Comparison of ENCODE assay signal across 8 cellular contexts in the genomic region with DNA sequence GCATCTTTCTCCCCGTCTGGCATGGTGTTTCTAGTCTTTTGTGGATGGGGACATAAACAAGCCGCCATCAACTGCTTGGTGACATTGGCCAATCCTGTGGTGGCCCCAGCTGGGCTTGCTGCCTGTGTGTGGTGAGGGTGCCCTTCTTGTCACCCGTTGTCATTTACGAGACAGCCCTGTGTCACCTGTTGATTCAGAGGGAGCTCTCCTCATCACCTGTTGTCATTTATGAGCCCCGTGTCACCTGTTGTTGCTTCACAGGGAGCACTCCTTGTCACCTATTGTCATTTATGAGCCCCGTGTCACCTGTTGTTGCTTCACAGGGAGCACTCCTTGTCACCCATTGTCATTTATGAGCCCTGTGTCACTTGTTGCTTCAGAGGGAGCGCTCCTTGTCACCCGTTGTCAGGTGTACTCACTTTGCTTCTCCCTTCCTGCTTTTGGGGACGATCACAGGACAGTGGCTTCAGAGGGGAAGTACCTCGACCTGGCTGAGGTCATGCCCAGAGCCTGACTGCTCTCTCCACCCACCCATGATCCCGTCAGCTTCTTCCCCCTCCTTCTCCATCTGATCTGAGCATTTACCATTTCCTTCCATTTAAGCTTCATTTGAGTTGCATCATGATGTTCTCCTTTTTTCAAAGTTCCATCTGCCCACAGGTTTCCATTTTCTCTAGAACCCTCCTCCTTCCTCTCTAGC. TPM values are rescaled to one million over a fixed set of nuclear protein-coding genes. Genes with fewer than 3 reads are reported as not detected.
DNase-seq lines count a peak whose midpoint lies in the region; ATAC-seq and TF ChIP-seq lines count a peak whose summit lies in the region.

No MANE protein-coding gene starts in this region.

- POLR2A ChIA-PET in CD4-positive, alpha-beta T cell (lab: Charles Lee), result interaction anchor here (0.7 to 11.1 kb wide), 14 partner anchors 11 to 211 kb away, joined by 3 to 230 read pairs (median 5); a partner anchor contains a TSS
- POLR2A ChIA-PET in PC-9 (lab: Charles Lee; ENCODE audit: unreplicated experiment), result interaction anchor here (0.6 to 0.7 kb wide), 2 partner anchors 18 to 37 kb away, joined by 5 to 8 read pairs; no protein-coding TSS in a partner anchor

- H3F3A ChIP-seq in PC-9 (ENCODE audit: insufficient read depth, low read depth), result peaks cover 47% of the 10 kb centered on the region

- no peaks in the 10 kb centered on the region for H3K9me3 ChIP-seq in CD4-positive, alpha-beta T cell (ENCODE audit: control insufficient read depth, low read length)
- H3K9me3 ChIP-seq in KOPT-K1 (ENCODE audit: insufficient read depth, low read length, poor library complexity, severe bottlenecking) (peaks cover 7% of the 10 kb centered on the region), esophagus squamous epithelium (peaks cover 0 to 6% (median 5%) of the 10 kb centered on the region in 3 donors), PC-9 (ENCODE audit: insufficient read depth, low read depth) (peaks cover 8% of the 10 kb centered on the region; the same call in 1 of the 2 replicates)

- no peak for TF ChIP-seq CTCF in CD4-positive, alpha-beta T cell (IDR thresholded peaks at IDR 0.05)
- TF ChIP-seq CTCF in esophagus squamous epithelium (IDR thresholded peaks at IDR 0.05), result no peak
- TF ChIP-seq CTCF in PC-9 (conservative IDR thresholded peaks at IDR 0.05), result no peak

- peak overlapping the region; percentile 94 for H3K27ac Mint-ChIP-seq in CD4-positive, alpha-beta T cell

- H4K20me1 ChIP-seq in PC-9 (ENCODE audit: insufficient read depth), result peaks cover 79% of the 10 kb centered on the region

- no peaks in the 10 kb centered on the region for H3K9me2 ChIP-seq in PC-9 (ENCODE audit: insufficient read depth)

- peak overlapping the region in 3 of 4 donors; percentile 21 to 53 (median 27) for H3K4me3 ChIP-seq in esophagus squamous epithelium
- H3K4me3 ChIP-seq in PC-9, result no peak overlapping the region

- peak; percentile 61 for ATAC-seq in CD4-positive, alpha-beta T cell (ENCODE audit: poor library complexity)
- ATAC-seq in GM21515 (IDR thresholded peaks at IDR 0.05; ENCODE audit: unreplicated experiment), result peak; percentile 74
- peak; percentile 59 to 74 for ATAC-seq in activated CD4-positive, CD25-positive, alpha-beta regulatory T cell treated with anti-CD3 and anti-CD28 coated beads, Interleukin-2, amount 50 U/mL, for 24 hours
- ATAC-seq in HG03135 (IDR thresholded peaks at IDR 0.05; ENCODE audit: unreplicated experiment), result no peak

- intact Hi-C loops in CD4-positive, alpha-beta T cell (cut with DNase I, micrococcal nuclease), result loop anchor here (1.0 to 5.0 kb wide), 3 partner anchors 50 to 77 kb away; no protein-coding TSS in a partner anchor
- intact Hi-C loops in esophagus squamous epithelium (cut with DNase I), result no loop called here
- intact Hi-C loops in PC-9 (cut with micrococcal nuclease; ENCODE audit: unreplicated experiment), result loop anchor here (1.0 to 5.0 kb wide), 3 partner anchors 27 to 73 kb away; no protein-coding TSS in a partner anchor

- DNase-seq in CD4-positive, alpha-beta T cell, result peak; percentile 26 to 67 (median 44)
- DNase-seq in esophagus squamous epithelium (lab: John Stamatoyannopoulos, UW) (no peak), PC-9 (no peak)
- peak; percentile 51 to 52 for DNase-seq in stimulated activated CD4-positive, alpha-beta T cell treated with anti-CD3 and anti-CD28 coated beads, Interleukin-2, amount 100 ng/mL, for 48 hours

- BruUV-seq in PC-9 (replicated peaks; lab: Mats Ljungman, UMichigan), result no TSS peak

- H3K4me2 ChIP-seq in PC-9, result no peak overlapping the region

- H3K27me3 Mint-ChIP-seq in CD4-positive, alpha-beta T cell, result no peaks in the 10 kb centered on the region

- peak overlapping the region; percentile 91 for H3K4me3 Mint-ChIP-seq in CD4-positive, alpha-beta T cell

- H2AFZ ChIP-seq in PC-9, result no peak overlapping the region

- H3K36me3 Mint-ChIP-seq in CD4-positive, alpha-beta T cell (ENCODE audit: low read depth), result peaks cover 37% of the 10 kb centered on the region

- peaks cover 89% of the 10 kb centered on the region for H3K4me1 Mint-ChIP-seq in CD4-positive, alpha-beta T cell (ENCODE audit: low read depth)

- H3K27me3 ChIP-seq in CD4-positive, alpha-beta T cell (ENCODE audit: control insufficient read depth, insufficient read depth, low read length), result no peaks in the 10 kb centered on the region
- H3K27me3 ChIP-seq in esophagus squamous epithelium, result no peaks in the 10 kb centered on the region
- H3K27me3 ChIP-seq in PC-9 (ENCODE audit: insufficient read depth, low read depth), result no peaks in the 10 kb centered on the region

- no peak for TF ChIP-seq POLR2A in esophagus squamous epithelium (IDR thresholded peaks at IDR 0.05)

- H3K79me2 ChIP-seq in PC-9 (ENCODE audit: low read depth), result peaks cover 100% of the 10 kb centered on the region

- CTCF ChIA-PET in CD4-positive, alpha-beta T cell (lab: Charles Lee), result interaction anchor here (0.7 to 6.3 kb wide), 5 partner anchors 16 to 77 kb away, joined by 3 to 70 read pairs (median 3); a partner anchor contains a TSS
- CTCF ChIA-PET in PC-9 (lab: Charles Lee), result interaction anchor here (0.7 to 1.0 kb wide), 3 partner anchors 26 to 77 kb away, joined by 3 to 18 read pairs (median 3); no protein-coding TSS in a partner anchor

- H3K27ac ChIP-seq in CD4-positive, alpha-beta T cell (ENCODE audit: low read depth, low read length), result peak overlapping the region; percentile 95
- peak overlapping the region; percentile 64 for H3K27ac ChIP-seq in KOPT-K1 (ENCODE audit: low read depth, low read length, poor library complexity, severe bottlenecking)
- peak overlapping the region in 1 of 4 donors; percentile 51 for H3K27ac ChIP-seq in esophagus squamous epithelium
- H3K27ac ChIP-seq in PC-9, result no peak overlapping the region

- WGBS in esophagus squamous epithelium, 2 donors, result 58 to 65% methylated on average over 10 to 11 of the region's 11 CpGs

- H3K36me3 ChIP-seq in KOPT-K1 (ENCODE audit: insufficient read depth, low read length), result no peaks in the 10 kb centered on the region
- H3K36me3 ChIP-seq in esophagus squamous epithelium, result peaks cover 0 to 11% (median 0%) of the 10 kb centered on the region in 3 donors
- H3K36me3 ChIP-seq in PC-9 (ENCODE audit: low read depth), result peaks cover 14% of the 10 kb centered on the region

- H3K4me1 ChIP-seq in esophagus squamous epithelium (peaks cover 10 to 43% (median 27%) of the 10 kb centered on the region in 3 donors), PC-9 (replicated peaks; ENCODE audit: insufficient read depth) (peaks cover 17% of the 10 kb centered on the region)

- H3K9me3 Mint-ChIP-seq in CD4-positive, alpha-beta T cell, result no peaks in the 10 kb centered on the region

RNA-seq across cellular contexts. Expression of a gene that starts 29.1 kb away (rescaled TPM):
- 10 to 100 TPM; 24.9 to 27.9 TPM for total RNA-seq in CD4-positive, alpha-beta T cell
- 10 to 100 TPM; 13.2 to 26.4 (median 20.5) TPM for total RNA-seq in esophagus squamous epithelium
- total RNA-seq in PC-9 (2021), result 91.1 and 105 TPM in 2 replicates

Comparison
In these comparisons a context has a peak if more than half of its experiments do, and no peak if none do; other contexts are left out.
1. DNase-seq: peak in CD4-positive, alpha-beta T cell (10 of 10) and stimulated activated CD4-positive, alpha-beta T cell treated with anti-CD3 and anti-CD28 coated beads, Interleukin-2, amount 100 ng/mL, for 48 hours (2 of 2); none in esophagus squamous epithelium (single experiment) and PC-9 (0 of 2).